ENCODE assay signal across 10 cellular contexts in genomic region chr3:188202358-188203138, GRCh38. TPM values are rescaled to one million over a fixed set of nuclear protein-coding genes. Genes with fewer than 3 reads are reported as not detected.
DNase-seq lines count a peak whose midpoint lies in the region; ATAC-seq and TF ChIP-seq lines count a peak whose summit lies in the region.
"Had no signal": no experiment of that assay in that cellular context is flagged by ENCODE, and none has a peak within 500 bp of the region (broad histone marks: within the 10 kb centered on the region; RNA-seq: fewer than 3 reads in every experiment).

No MANE protein-coding gene starts in this region.

- no peaks in the 10 kb centered on the region for H3K9me3 Mint-ChIP-seq in MCF 10A (ENCODE audit: unreplicated experiment)

- H3K9ac ChIP-seq in mammary epithelial cell (ENCODE audit: insufficient read depth, low read length): no peak overlapping the region
- H3K9ac ChIP-seq: BLaER1 treated with 17β-estradiol and CSF1 and Interleukin-3, amounts not matched to agents 10 nM and 100 nM had no signal

- TF ChIP-seq POLR2A in breast epithelium (IDR thresholded peaks at IDR 0.05): no peak

- H3K36me3 Mint-ChIP-seq in MCF 10A (ENCODE audit: insufficient read depth, unreplicated experiment): peaks cover 6% of the 10 kb centered on the region

- H3K79me2 ChIP-seq in mammary epithelial cell (ENCODE audit: insufficient read depth, low read length) (peaks cover 76% of the 10 kb centered on the region), OCI-LY7 (ENCODE audit: insufficient read depth, low read depth, low read length) (no peaks in the 10 kb centered on the region)

- no peaks in the 10 kb centered on the region for H3K27me3 Mint-ChIP-seq in MCF 10A (ENCODE audit: insufficient read depth, unreplicated experiment)

- intact Hi-C loops in MCF 10A (cut with micrococcal nuclease) (no loop called here), mammary epithelial cell (cut with micrococcal nuclease) (no loop called here), OCI-LY7 (cut with micrococcal nuclease; ENCODE audit: unreplicated experiment) (no loop called here), breast epithelium (cut with DNase I; ENCODE audit: low total_unique reads) (no loop called here)

- no peak for TF ChIP-seq CTCF in MCF 10A (IDR thresholded peaks at IDR 0.05; ENCODE audit: unreplicated experiment)
- TF ChIP-seq CTCF in mammary epithelial cell (conservative IDR thresholded peaks at IDR 0.05 in 1 of 2, IDR thresholded peaks at IDR 0.05 in 1 of 2; ENCODE audit: extremely low read depth in 1 of 2, insufficient read depth in 1 of 2, low read depth in 1 of 2, low read length in 2 of 2): no peak
- TF ChIP-seq CTCF in OCI-LY7 (conservative IDR thresholded peaks at IDR 0.05; ENCODE audit: low read length): peak; percentile 35; the same call in 1 of the 2 replicates
- peak; percentile 27 for TF ChIP-seq CTCF in epithelial cell of proximal tubule (conservative IDR thresholded peaks at IDR 0.05; ENCODE audit: low read depth, low read length)
- TF ChIP-seq CTCF in thoracic aorta (IDR thresholded peaks at IDR 0.05): peak; percentile 23
- no peak for TF ChIP-seq CTCF in breast epithelium (IDR thresholded peaks at IDR 0.05)

- H3K9me2 ChIP-seq in OCI-LY7 (ENCODE audit: insufficient read depth, low read length): no peaks in the 10 kb centered on the region

- H3K27ac Mint-ChIP-seq in MCF 10A (ENCODE audit: low read depth, unreplicated experiment): peak overlapping the region; percentile 9

- H3K27me3 ChIP-seq in mammary epithelial cell (ENCODE audit: insufficient read depth, low read length): no peaks in the 10 kb centered on the region
- no peaks in the 10 kb centered on the region for H3K27me3 ChIP-seq in thoracic aorta (replicated peaks; ENCODE audit: insufficient read depth)
- no peaks in the 10 kb centered on the region for H3K27me3 ChIP-seq in breast epithelium
- H3K27me3 ChIP-seq: BLaER1 treated with 17β-estradiol and CSF1 and Interleukin-3, amounts not matched to agents 10 nM and 100 nM had no signal

- 93% methylated on average over 8 of the region's 10 CpGs for WGBS in mammary epithelial cell (ENCODE audit: low coverage, missing lambda C conversion rate)

- peaks cover 4% of the 10 kb centered on the region for H3K4me1 Mint-ChIP-seq in MCF 10A (ENCODE audit: insufficient read depth, unreplicated experiment)

- in situ Hi-C loops in mammary epithelial cell (cut with MboI; ENCODE audit: low sequenced_read_pairs in 2 of 2): no loop called here

- H3K36me3 ChIP-seq in mammary epithelial cell (ENCODE audit: insufficient read depth, low read length) (no peaks in the 10 kb centered on the region), OCI-LY7 (ENCODE audit: insufficient read depth, low read length) (no peaks in the 10 kb centered on the region), thoracic aorta (no peaks in the 10 kb centered on the region), breast epithelium (no peaks in the 10 kb centered on the region)

- BruUV-seq in MCF 10A (replicated peaks; lab: Mats Ljungman, UMichigan): no TSS peak
- no TSS peak for BruUV-seq in mammary epithelial cell (replicated peaks; lab: Mats Ljungman, UMichigan)
- no TSS peak for BruUV-seq in OCI-LY7 (replicated peaks; lab: Mats Ljungman, UMichigan)

- H3K9me3 ChIP-seq in mammary epithelial cell (replicated peaks; ENCODE audit: insufficient read depth, low read length) (no peaks in the 10 kb centered on the region), OCI-LY7 (ENCODE audit: low read length) (no peaks in the 10 kb centered on the region), thoracic aorta (no peaks in the 10 kb centered on the region), breast epithelium (no peaks in the 10 kb centered on the region)

- H4K20me1 ChIP-seq in mammary epithelial cell (ENCODE audit: insufficient read depth, low read length) (no peaks in the 10 kb centered on the region), OCI-LY7 (ENCODE audit: insufficient read depth, low read length) (no peaks in the 10 kb centered on the region)

- POLR2A ChIA-PET in MCF 10A (lab: Yijun Ruan, JAX): interaction anchor here (0.6 kb wide), 1 partner anchor 264 kb away, joined by 3 read pairs; no protein-coding TSS in a partner anchor
- POLR2A ChIA-PET in OCI-LY7 (lab: Charles Lee): interaction anchor here (0.6 to 1.0 kb wide), 2 partner anchors 14 to 22 kb away, joined by 4 read pairs; no protein-coding TSS in a partner anchor

- ATAC-seq in thoracic aorta (ENCODE audit: insufficient number of reproducible peaks, low FRiP score, low read depth) (no peak), HG02870 (IDR thresholded peaks at IDR 0.05; ENCODE audit: unreplicated experiment) (no peak)

- CTCF ChIA-PET in MCF 10A (lab: Yijun Ruan, JAX): interaction anchor here (0.6 kb wide), 1 partner anchor 207 kb away, joined by 3 read pairs; no protein-coding TSS in a partner anchor
- CTCF ChIA-PET in mammary epithelial cell (lab: Charles Lee; ENCODE audit: low non-redundant PET): no interaction called here
- CTCF ChIA-PET in OCI-LY7 (lab: Charles Lee; ENCODE audit: unreplicated experiment): no interaction called here

- H2AFZ ChIP-seq in mammary epithelial cell (ENCODE audit: low read depth, low read length) (no peak overlapping the region), OCI-LY7 (ENCODE audit: low read length) (no peak overlapping the region)

- DNase-seq in MCF 10A (ENCODE audit: unreplicated experiment): no peak
- no peak for DNase-seq in mammary epithelial cell
- DNase-seq in OCI-LY7 (ENCODE audit: low spot score): no peak
- no peak for DNase-seq in epithelial cell of proximal tubule (ENCODE audit: low read depth)
- no peak for DNase-seq in thoracic aorta (ENCODE audit: low spot score)
- no peak for DNase-seq in NCI-H345 treated with DMSO at 0.1 percent for 48 hours (lab: John Stamatoyannopoulos, UW; ENCODE audit: unreplicated experiment)
- no peak for DNase-seq in breast epithelium (ENCODE audit: low spot score in 2 of 2)
- DNase-seq: retina had no signal

- no peak overlapping the region for H3K4me3 Mint-ChIP-seq in MCF 10A (ENCODE audit: unreplicated experiment)

- no peak overlapping the region for H3K27ac ChIP-seq in mammary epithelial cell (ENCODE audit: insufficient read depth, low read depth, low read length)
- H3K27ac ChIP-seq in OCI-LY7 (ENCODE audit: low read depth, low read length, poor library complexity, severe bottlenecking): no peak overlapping the region
- peak overlapping the region in 1 of 2 donors; percentile 41 for H3K27ac ChIP-seq in thoracic aorta
- peak overlapping the region in 1 of 2 donors; percentile 12 for H3K27ac ChIP-seq in breast epithelium
- H3K27ac ChIP-seq: BLaER1 treated with 17β-estradiol and CSF1 and Interleukin-3, amounts not matched to agents 10 nM and 100 nM had no signal

- dilution Hi-C loops in mammary epithelial cell (cut with HindIII; ENCODE audit: low sequenced_read_pairs): no loop called here

- H3K4me2 ChIP-seq in mammary epithelial cell (ENCODE audit: insufficient read depth, low read depth, low read length) (no peak overlapping the region), OCI-LY7 (ENCODE audit: low read length) (no peak overlapping the region)
- H3K4me2 ChIP-seq: BLaER1 treated with 17β-estradiol and CSF1 and Interleukin-3, amounts not matched to agents 10 nM and 100 nM had no signal

- H3K4me3 ChIP-seq in mammary epithelial cell (replicated peaks in 1 of 3; ENCODE audit: insufficient read depth in 1 of 3, low read depth in 2 of 3, low read length in 3 of 3) (no peak overlapping the region), OCI-LY7 (ENCODE audit: low read depth, low read length, poor library complexity, severe bottlenecking) (no peak overlapping the region), epithelial cell of proximal tubule (ENCODE audit: low read depth, low read length) (no peak overlapping the region), thoracic aorta (no peak overlapping the region), breast epithelium (no peak overlapping the region)
- H3K4me3 ChIP-seq: BLaER1 treated with 17β-estradiol and CSF1 and Interleukin-3, amounts not matched to agents 10 nM and 100 nM had no signal

- H3K4me1 ChIP-seq in mammary epithelial cell (ENCODE audit: insufficient read depth, low read length): peaks cover 3% of the 10 kb centered on the region
- H3K4me1 ChIP-seq in OCI-LY7 (ENCODE audit: insufficient read depth, low read length, poor library complexity, severe bottlenecking): peaks cover 15% of the 10 kb centered on the region
- H3K4me1 ChIP-seq in thoracic aorta (ENCODE audit: control insufficient read depth in 1 of 2, low read depth in 2 of 2): peaks cover 23 to 72% of the 10 kb centered on the region in 2 donors
- H3K4me1 ChIP-seq in breast epithelium: peaks cover 0 to 4% of the 10 kb centered on the region in 2 donors

RNA-seq across cellular contexts. Expression of gene LPP, which starts 48.6 kb away (rescaled TPM):
- total RNA-seq in MCF 10A (2022): 107 and 117 TPM in 2 replicates
- 100 to 1,000 TPM in 1 of 2 donors, 10 to 100 TPM in 1; 66.8 to 109 TPM for total RNA-seq in mammary epithelial cell
- polyA plus RNA-seq in mammary epithelial cell: 19.1 TPM
- 149 TPM for polyA minus RNA-seq in mammary epithelial cell
- 7.4 and 10.9 TPM in 2 replicates for total RNA-seq in OCI-LY7 (2014; rRNA removed; shearing (Covaris generic))
- total RNA-seq in OCI-LY7 (2022): 102 and 119 TPM in 2 replicates
- 53.6 and 93.9 TPM in 2 replicates for total RNA-seq in epithelial cell of proximal tubule
- 1,000 to 10,000 TPM; 1,568 to 1,607 TPM for total RNA-seq in thoracic aorta
- 100 to 1,000 TPM; 135 to 183 (median 147) TPM for total RNA-seq in breast epithelium

Comparison
In these comparisons a context has a peak if more than half of its experiments do, and no peak if none do; other contexts are left out.
1. CTCF ChIP-seq: peak in OCI-LY7 (single experiment), epithelial cell of proximal tubule (single experiment) and thoracic aorta (single experiment); none in MCF 10A (single experiment), mammary epithelial cell (0 of 2) and breast epithelium (0 of 3).
2. RNA of gene LPP, which starts 48.6 kb away (total RNA-seq): 1,568 to 1,607 TPM in thoracic aorta; 135 to 183 TPM in breast epithelium, 7.4 to 119 TPM in OCI-LY7, 107 to 117 TPM in MCF 10A, 66.8 to 109 TPM in mammary epithelial cell and 53.6 to 93.9 TPM in epithelial cell of proximal tubule; every median in the first group is over 4 times any median in the second.